Comparison of ENCODE assay signal across 1 cellular context in genomic region chr4:2595436-2595835, GRCh38.
TF ChIP-seq lines count a peak whose summit lies in the region.

No MANE protein-coding gene starts in this region.

TF ChIP-seq in H1, 55 proteins besides CTCF, POLR2A, EP300 and RAD21:
- no peak for TF ChIP-seq CHD1 (IDR thresholded peaks at IDR 0.05; ENCODE audit: low read depth, low read length)
- TF ChIP-seq POLR2AphosphoS5 (IDR thresholded peaks at IDR 0.05; ENCODE audit: low read depth, low read length): no peak
- TF ChIP-seq TBP (IDR thresholded peaks at IDR 0.05; ENCODE audit: low read depth, low read length): no peak
- no peak for TF ChIP-seq SUZ12 (IDR thresholded peaks at IDR 0.05; ENCODE audit: low read length)
- no peak for TF ChIP-seq CHD7 (IDR thresholded peaks at IDR 0.05; ENCODE audit: insufficient replicate concordance, low read length)
- TF ChIP-seq GTF2F1 (IDR thresholded peaks at IDR 0.05; ENCODE audit: borderline replicate concordance, low read depth, low read length): no peak
- TF ChIP-seq SIN3A (conservative IDR thresholded peaks at IDR 0.05 in 1 of 2, IDR thresholded peaks at IDR 0.05 in 1 of 2; ENCODE audit: low read depth in 1 of 2, low read length in 2 of 2): no peak
- no peak for TF ChIP-seq EGR1 (IDR thresholded peaks at IDR 0.05; ENCODE audit: borderline replicate concordance, low read depth, low read length)
- no peak for TF ChIP-seq CBX5 (IDR thresholded peaks at IDR 0.05; ENCODE audit: low read depth, low read length)
- TF ChIP-seq TAF1 (IDR thresholded peaks at IDR 0.05; ENCODE audit: low read depth, low read length): no peak
- TF ChIP-seq, protein P1, sequence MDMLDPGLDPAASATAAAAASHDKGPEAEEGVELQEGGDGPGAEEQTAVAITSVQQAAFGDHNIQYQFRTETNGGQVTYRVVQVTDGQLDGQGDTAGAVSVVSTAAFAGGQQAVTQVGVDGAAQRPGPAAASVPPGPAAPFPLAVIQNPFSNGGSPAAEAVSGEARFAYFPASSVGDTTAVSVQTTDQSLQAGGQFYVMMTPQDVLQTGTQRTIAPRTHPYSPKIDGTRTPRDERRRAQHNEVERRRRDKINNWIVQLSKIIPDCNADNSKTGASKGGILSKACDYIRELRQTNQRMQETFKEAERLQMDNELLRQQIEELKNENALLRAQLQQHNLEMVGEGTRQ (IDR thresholded peaks at IDR 0.05; ENCODE audit: low read length): no peak
- TF ChIP-seq BACH1 (IDR thresholded peaks at IDR 0.05; ENCODE audit: low read length): no peak
TF ChIP-seq in H1: peak in this region for 0.
